In genomic region chr5:84445049-84445685, GRCh38 we compare ENCODE assay signal across 29 cellular contexts.
"Had no signal": no experiment of that assay in that cellular context is flagged by ENCODE, and none has a peak within 500 bp of the region (broad histone marks: within the 10 kb centered on the region; RNA-seq: fewer than 3 reads in every experiment).

No MANE protein-coding gene starts in this region.

- H3K27ac ChIP-seq: brain microvascular endothelial cell, cardiac muscle cell, Peyer's patch, RWPE1, SJSA1 had no signal

- DNase-seq: activated B cell treated with CpG ODN at 0.5 μM for 24 hours; activated CD4-positive, alpha-beta T cell treated with anti-CD3 and anti-CD28 coated beads for 1 hour; activated CD4-positive, alpha-beta T cell treated with anti-CD3 and anti-CD28 coated beads, Interleukin-2, amount 10 ng/mL, durations not matched to agents 24 days and 14 days; activated CD4-positive, alpha-beta T cell treated with anti-CD3 and anti-CD28 coated beads, Interleukin-2, amount 50 U/mL, for 48 hours; activated CD8-positive, alpha-beta memory T cell treated with anti-CD3 and anti-CD28 coated beads, Interleukin-2, amount 10 ng/mL, durations not matched to agents 7 days and 5 days; activated effector memory CD4-positive, alpha-beta T cell treated with anti-CD3 and anti-CD28 coated beads, Interleukin-2, amount 50 U/mL, for 16 hours; activated naive CD4-positive, alpha-beta T cell treated with Interleukin-2 at 50 U/mL for 16 hours; activated naive CD8-positive, alpha-beta T cell treated with anti-CD3 and anti-CD28 coated beads, Interleukin-2, amount 50 U/mL, for 24 hours; activated T-cell treated with anti-CD3 and anti-CD28 coated beads, Interleukin-2, amount 50 U/mL, for 24 hours; amygdala; brain microvascular endothelial cell; Kasumi-1; NCI-H146; NCI-H187 treated with DMSO at 0.1 percent for 48 hours; NCI-H2171; NCI-H2227 treated with DMSO at 0.1 percent for 48 hours; NCI-H526; NCI-H774; OCI-M1; Peyer's patch; SHP77; SW 1271; T-helper 17 cell; T-helper 9 cell had no signal

- H3K4me1 ChIP-seq: Peyer's patch, SJSA1 had no signal

- ATAC-seq: activated CD8-positive, alpha-beta memory T cell treated with anti-CD3 and anti-CD28 coated beads, Interleukin-2, amount 10 ng/mL, durations not matched to agents 7 days and 5 days; activated naive CD4-positive, alpha-beta T cell treated with anti-CD3 and anti-CD28 coated beads, Interleukin-2, amount 50 U/mL, for 72 hours; activated naive CD8-positive, alpha-beta T cell treated with anti-CD3 and anti-CD28 coated beads, Interleukin-2, amount 50 U/mL, for 24 hours; SK-N-SH treated with all-trans-retinoic acid at 6 μM for 48 hours; T-helper 17 cell had no signal

- H3K27me3 ChIP-seq: brain microvascular endothelial cell, cardiac muscle cell, Peyer's patch, SJSA1 had no signal

- H3K9me3 ChIP-seq: Peyer's patch, SJSA1 had no signal

- H3K4me3 ChIP-seq: cardiac muscle cell, Peyer's patch, SJSA1 had no signal

- H3K36me3 ChIP-seq: brain microvascular endothelial cell, cardiac muscle cell, Peyer's patch, SJSA1 had no signal
